ENCODE assay signal across 25 cellular contexts in the genomic region with DNA sequence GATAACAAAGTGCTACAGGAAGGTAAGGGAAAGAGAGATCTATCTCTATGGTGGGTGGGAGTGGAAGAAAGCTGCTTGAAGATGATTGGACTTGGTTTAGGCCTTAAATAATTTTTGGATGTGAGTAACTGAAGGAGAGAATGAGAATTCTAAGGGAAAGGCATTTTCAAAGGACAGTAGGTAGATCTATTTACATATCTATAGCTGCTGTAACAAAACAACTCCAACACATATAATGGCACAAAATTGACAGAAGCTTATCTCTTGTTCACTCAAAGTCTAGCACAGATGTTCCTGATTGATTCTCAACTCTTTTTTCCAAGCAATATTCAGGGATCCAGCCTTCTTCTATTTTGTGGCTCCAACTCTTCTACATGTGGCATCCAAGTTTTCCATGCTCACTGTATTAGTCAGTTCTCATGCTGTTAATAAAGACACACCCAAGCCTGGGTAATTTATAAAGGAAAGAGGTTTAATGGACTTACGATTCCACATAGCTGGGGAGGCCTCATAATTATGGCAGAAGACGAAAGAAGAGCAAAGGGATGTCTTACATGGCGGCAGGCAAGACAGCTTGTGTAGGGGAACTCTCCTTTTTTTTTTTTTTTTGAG. TPM values are rescaled to one million over a fixed set of nuclear protein-coding genes. Genes with fewer than 3 reads are reported as not detected.
"Had no signal": no experiment of that assay in that cellular context is flagged by ENCODE, and none has a peak within 500 bp of the region (broad histone marks: within the 10 kb centered on the region; RNA-seq: fewer than 3 reads in every experiment).

No MANE protein-coding gene starts in this region.

- H3K4me3 ChIP-seq: esophagus muscularis mucosa, gastrocnemius medialis, left lung, mucosa of descending colon, neural progenitor cell, right atrium auricular region, sigmoid colon, stomach, thyroid gland, vagina had no signal

- H3K27ac ChIP-seq: esophagus muscularis mucosa, gastrocnemius medialis, left lung, neural progenitor cell, parathyroid adenoma, right atrium auricular region, sigmoid colon, stomach, thyroid gland, vagina had no signal

- H3K27me3 ChIP-seq: esophagus muscularis mucosa, gastrocnemius medialis, right atrium auricular region, sigmoid colon, thyroid gland, vagina had no signal

- ATAC-seq: gastrocnemius medialis; left cardiac atrium; left lung; mucosa of descending colon; natural killer cell treated with Interleukin-12 subunit alpha and Interleukin-12 subunit beta and Interleukin-15 and Interleukin-18, amount 100 ng/mL, for 72 hours; stimulated activated effector memory CD8-positive, alpha-beta T cell treated with anti-CD3 and anti-CD28 coated beads, Interleukin-12 subunit alpha, Interleukin-12 subunit beta, amount 100 ng/mL, for 72 hours had no signal

- H3K36me3 ChIP-seq: esophagus muscularis mucosa, gastrocnemius medialis, left lung, neural progenitor cell, right atrium auricular region, sigmoid colon, stomach, thyroid gland, vagina had no signal

- H3K4me2 ChIP-seq: neural progenitor cell had no signal

- DNase-seq: effector memory CD4-positive, alpha-beta T cell; gastrocnemius medialis; head of caudate nucleus; kidney; left cardiac atrium; left lung; mesenchymal stem cell; mucosa of descending colon; naive B cell; sigmoid colon; stimulated activated CD4-positive, alpha-beta T cell treated with anti-CD3 and anti-CD28 coated beads, Interleukin-2, amount 100 ng/mL, for 24 hours; stimulated activated CD4-positive, alpha-beta T cell treated with anti-CD3 and anti-CD28 coated beads, Interleukin-4, amount 100 ng/mL, for 24 hours; stimulated activated naive CD4-positive, alpha-beta T cell treated with Interleukin-2 at 50 U/mL for 16 hours; stomach; thyroid gland; trophoblast cell had no signal

- FAIRE-seq: colon, endothelial cell of umbilical vein, kidney had no signal

- H3K79me2 ChIP-seq: parathyroid adenoma had no signal

- H3K9me3 ChIP-seq: esophagus muscularis mucosa, gastrocnemius medialis, left lung, mucosa of descending colon, right atrium auricular region, sigmoid colon, stomach, thyroid gland, vagina had no signal

- H3K9ac ChIP-seq: neural progenitor cell, parathyroid adenoma had no signal

- H2AFZ ChIP-seq: neural progenitor cell, parathyroid adenoma had no signal

RNA-seq across cellular contexts. Expression of a gene that starts 3.1 kb away (rescaled TPM):
- total RNA-seq: natural killer cell treated with Interleukin-12 subunit alpha and Interleukin-12 subunit beta and Interleukin-15 and Interleukin-18, amount 100 ng/mL, for 72 hours had no signal
